ENCODE assay signal across 8 cellular contexts in genomic region chr9:94167376-94167775, GRCh38.
DNase-seq lines count a peak whose midpoint lies in the region; TF ChIP-seq lines count a peak whose summit lies in the region.

No MANE protein-coding gene starts in this region.

- H2AFZ ChIP-seq in parathyroid adenoma: no peak overlapping the region

- peak overlapping the region; percentile 72 for H3K4me3 ChIP-seq in CD8-positive, alpha-beta memory T cell (ENCODE audit: low read length)
- peak overlapping the region; percentile 88 to 98 (median 94) for H3K4me3 ChIP-seq in esophagus muscularis mucosa
- peak overlapping the region; percentile 98 for H3K4me3 ChIP-seq in parathyroid adenoma (ENCODE audit: low read depth, low read length)

- H3K9me3 Mint-ChIP-seq in CD8-positive, alpha-beta memory T cell: no peaks in the 10 kb centered on the region

- peak overlapping the region; percentile 72 for H3K9ac ChIP-seq in parathyroid adenoma

- CTCF ChIA-PET in CD8-positive, alpha-beta memory T cell (lab: Charles Lee): no interaction called here
- CTCF ChIA-PET in RWPE1 (lab: Yijun Ruan, JAX): interaction anchor here (0.5 kb wide), 1 partner anchor 41 kb away, joined by 3 read pairs; no protein-coding TSS in a partner anchor

- POLR2A ChIA-PET in CD8-positive, alpha-beta memory T cell (lab: Charles Lee): no interaction called here
- POLR2A ChIA-PET in RWPE1 (lab: Yijun Ruan, JAX; ENCODE audit: low non-redundant PET): no interaction called here

- no peak for DNase-seq in CD8-positive, alpha-beta memory T cell
- DNase-seq in RWPE1 (ENCODE audit: low spot score) (no peak), esophagus muscularis mucosa (ENCODE audit: extremely low spot score) (no peak), hepatic stellate cell (ENCODE audit: low spot score) (no peak), HT-29 (ENCODE audit: low spot score) (no peak), NCI-H1694 (lab: John Stamatoyannopoulos, UW) (no peak)
- DNase-seq in NK-92 treated with Interleukin-12 subunit alpha and Interleukin-12 subunit beta, amount 100 ng/mL, for 24 hours (lab: John Stamatoyannopoulos, UW): no peak

- H3K4me2 ChIP-seq in parathyroid adenoma (ENCODE audit: low read length): peak overlapping the region; percentile 96

- H3K36me3 ChIP-seq in CD8-positive, alpha-beta memory T cell (ENCODE audit: insufficient read depth, low read length): no peaks in the 10 kb centered on the region
- H3K36me3 ChIP-seq in esophagus muscularis mucosa (peaks cover 0 to 7% (median 0%) of the 10 kb centered on the region in 4 donors), parathyroid adenoma (ENCODE audit: control insufficient read depth, insufficient read depth, low read length) (no peaks in the 10 kb centered on the region)

- peaks cover 51% of the 10 kb centered on the region for H3K4me1 ChIP-seq in CD8-positive, alpha-beta memory T cell (ENCODE audit: insufficient read depth, low read length)
- H3K4me1 ChIP-seq in esophagus muscularis mucosa: peaks cover 40 to 59% (median 53%) of the 10 kb centered on the region in 4 donors
- peaks cover 4% of the 10 kb centered on the region for H3K4me1 ChIP-seq in parathyroid adenoma

- H3K4me1 Mint-ChIP-seq in CD8-positive, alpha-beta memory T cell: peaks cover 49 to 66% (median 62%) of the 10 kb centered on the region in 3 donors

- intact Hi-C loops in esophagus muscularis mucosa (cut with DNase I): loop anchor here (5.0 kb wide), 1 partner anchor 35 kb away; no protein-coding TSS in a partner anchor

- H3K27me3 ChIP-seq in CD8-positive, alpha-beta memory T cell (ENCODE audit: insufficient read depth, low read length, poor library complexity, severe bottlenecking): no peaks in the 10 kb centered on the region
- H3K27me3 ChIP-seq in esophagus muscularis mucosa (no peaks in the 10 kb centered on the region), parathyroid adenoma (ENCODE audit: control insufficient read depth, insufficient read depth, low read length) (no peaks in the 10 kb centered on the region)

- H3K79me2 ChIP-seq in parathyroid adenoma: peaks cover 7% of the 10 kb centered on the region

- H3K27me3 Mint-ChIP-seq in CD8-positive, alpha-beta memory T cell: peaks cover 0 to 1% of the 10 kb centered on the region in 2 donors

- 5% methylated on average over 4 of the region's 4 CpGs for WGBS in esophagus muscularis mucosa

- no peak for TF ChIP-seq POLR2A in esophagus muscularis mucosa (IDR thresholded peaks at IDR 0.05; ENCODE audit: low read depth)

- TF ChIP-seq CTCF in RWPE1 (conservative IDR thresholded peaks at IDR 0.05; ENCODE audit: low read depth) (no peak), esophagus muscularis mucosa (IDR thresholded peaks at IDR 0.05) (no peak), parathyroid adenoma (IDR thresholded peaks at IDR 0.05) (no peak)

- peak overlapping the region; percentile 85 to 97 (median 91) for H3K4me3 Mint-ChIP-seq in CD8-positive, alpha-beta memory T cell

- TF ChIP-seq EP300 in esophagus muscularis mucosa (IDR thresholded peaks at IDR 0.05): no peak

- H3K27ac Mint-ChIP-seq in CD8-positive, alpha-beta memory T cell: peak overlapping the region; percentile 87 to 97 (median 96)

- no peaks in the 10 kb centered on the region for H3K9me3 ChIP-seq in CD8-positive, alpha-beta memory T cell (ENCODE audit: low read length)
- H3K9me3 ChIP-seq in esophagus muscularis mucosa (no peaks in the 10 kb centered on the region), parathyroid adenoma (ENCODE audit: control insufficient read depth, low read length) (no peaks in the 10 kb centered on the region)

- H3K27ac ChIP-seq in CD8-positive, alpha-beta memory T cell (ENCODE audit: low read depth, low read length): peak overlapping the region; percentile 92
- peak overlapping the region; percentile 99 for H3K27ac ChIP-seq in RWPE1
- H3K27ac ChIP-seq in esophagus muscularis mucosa (replicated peaks in 1 of 4): peak overlapping the region; percentile 100
- H3K27ac ChIP-seq in parathyroid adenoma: peak overlapping the region; percentile 97

- H3K36me3 Mint-ChIP-seq in CD8-positive, alpha-beta memory T cell: peaks cover 0 to 7% (median 0%) of the 10 kb centered on the region in 3 donors
